32 cellular contexts compared by ENCODE assay signal in the genomic region with DNA sequence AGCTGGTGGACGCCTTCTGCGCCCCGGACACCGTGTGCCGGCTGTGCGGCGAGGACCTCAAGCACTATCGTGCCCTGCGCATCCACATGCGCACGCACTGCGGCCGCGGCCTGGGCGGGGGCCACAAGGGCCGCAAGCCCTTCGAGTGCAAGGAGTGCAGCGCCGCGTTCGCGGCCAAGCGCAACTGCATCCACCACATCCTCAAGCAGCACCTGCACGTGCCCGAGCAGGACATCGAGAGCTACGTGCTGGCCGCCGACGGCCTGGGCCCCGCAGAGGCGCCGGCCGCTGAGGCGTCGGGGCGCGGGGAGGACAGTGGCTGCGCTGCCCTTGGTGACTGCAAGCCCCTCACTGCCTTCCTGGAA.
"Had no signal": no experiment of that assay in that cellular context is flagged by ENCODE, and none has a peak within 500 bp of the region (broad histone marks: within the 10 kb centered on the region; RNA-seq: fewer than 3 reads in every experiment).

No MANE protein-coding gene starts in this region.

- DNase-seq: activated B cell treated with CpG ODN at 0.5 μM for 24 hours; activated CD4-positive, alpha-beta memory T cell treated with anti-CD3 and anti-CD28 coated beads, Interleukin-2, amount 10 ng/mL, durations not matched to agents 7 days and 5 days; activated CD4-positive, alpha-beta T cell treated with anti-CD3 and anti-CD28 coated beads for 36 hours; activated CD4-positive, alpha-beta T cell treated with anti-CD3 and anti-CD28 coated beads, Interleukin-2, amount 10 ng/mL, durations not matched to agents 24 days and 14 days; activated CD4-positive, alpha-beta T cell treated with anti-CD3 and anti-CD28 coated beads, Interleukin-2, amount 50 U/mL, for 4 hours; activated CD8-positive, alpha-beta memory T cell treated with anti-CD3 and anti-CD28 coated beads, Interleukin-2, amount 50 U/mL, for 48 hours; activated gamma-delta T cell; activated naive CD4-positive, alpha-beta T cell; activated naive CD4-positive, alpha-beta T cell treated with anti-CD3 and anti-CD28 coated beads, Interleukin-2, amount 10 ng/mL, durations not matched to agents 7 days and 5 days; activated T-cell treated with anti-CD3 and anti-CD28 coated beads for 4 hours; activated T-cell treated with anti-CD3 and anti-CD28 coated beads, Interleukin-2, amount 50 U/mL, for 24 hours; activated T-cell treated with anti-CD3 and anti-CD28 coated beads, Interleukin-2, amount 50 U/mL, for 72 hours; adrenal gland; amygdala; aorta; body of pancreas; caudate nucleus; colonic mucosa; effector CD8-positive, alpha-beta T cell; esophagus squamous epithelium; foreskin melanocyte; T-helper 1 cell; T-helper 17 cell; T1000; WERI-Rb-1 had no signal

- H3K27me3 ChIP-seq: adrenal gland, body of pancreas, colonic mucosa, esophagus squamous epithelium, gastroesophageal sphincter had no signal

- FAIRE-seq: endometrium, endothelial cell of umbilical vein had no signal

- ATAC-seq: activated CD4-positive, alpha-beta T cell treated with anti-CD3 and anti-CD28 coated beads for 36 hours; activated CD4-positive, CD25-positive, alpha-beta regulatory T cell treated with anti-CD3 and anti-CD28 coated beads, Interleukin-2, amount 50 U/mL, for 24 hours; activated naive CD4-positive, alpha-beta T cell treated with anti-CD3 and anti-CD28 coated beads, Interleukin-2, amount 50 U/mL, for 72 hours; activated T-cell treated with anti-CD3 and anti-CD28 coated beads, Interleukin-2, amount 50 U/mL, for 72 hours; body of pancreas; gastroesophageal sphincter; T-helper 17 cell had no signal

- H3K4me3 ChIP-seq: adrenal gland, body of pancreas, colonic mucosa, esophagus squamous epithelium, gastroesophageal sphincter had no signal

- H3K27ac ChIP-seq: adrenal gland, body of pancreas, colonic mucosa, epithelial cell of prostate, esophagus squamous epithelium, gastroesophageal sphincter, WERI-Rb-1 had no signal

- H3K27me3 Mint-ChIP-seq: activated B cell treated with CpG ODN at 0.5 μM for 24 hours; activated CD4-positive, alpha-beta memory T cell treated with anti-CD3 and anti-CD28 coated beads, Interleukin-2, amount 10 ng/mL, durations not matched to agents 7 days and 5 days; activated CD4-positive, alpha-beta T cell treated with anti-CD3 and anti-CD28 coated beads for 36 hours; activated CD4-positive, alpha-beta T cell treated with anti-CD3 and anti-CD28 coated beads, Interleukin-2, amount 10 ng/mL, durations not matched to agents 24 days and 14 days; activated naive CD4-positive, alpha-beta T cell treated with anti-CD3 and anti-CD28 coated beads, Interleukin-2, amount 10 ng/mL, durations not matched to agents 7 days and 5 days; activated T-cell treated with anti-CD3 and anti-CD28 coated beads, Interleukin-2, amount 50 U/mL, for 24 hours; T-helper 17 cell had no signal

- H3K9me3 ChIP-seq: adrenal gland, body of pancreas, colonic mucosa, esophagus squamous epithelium, gastroesophageal sphincter had no signal

- H3K27ac Mint-ChIP-seq: activated B cell treated with CpG ODN at 0.5 μM for 24 hours; activated CD4-positive, alpha-beta memory T cell treated with anti-CD3 and anti-CD28 coated beads, Interleukin-2, amount 10 ng/mL, durations not matched to agents 7 days and 5 days; activated CD4-positive, alpha-beta T cell treated with anti-CD3 and anti-CD28 coated beads for 36 hours; activated CD4-positive, alpha-beta T cell treated with anti-CD3 and anti-CD28 coated beads, Interleukin-2, amount 10 ng/mL, durations not matched to agents 24 days and 14 days; activated naive CD4-positive, alpha-beta T cell treated with anti-CD3 and anti-CD28 coated beads, Interleukin-2, amount 10 ng/mL, durations not matched to agents 7 days and 5 days; activated T-cell treated with anti-CD3 and anti-CD28 coated beads, Interleukin-2, amount 50 U/mL, for 24 hours; activated T-cell treated with anti-CD3 and anti-CD28 coated beads, Interleukin-2, amount 50 U/mL, for 72 hours; T-helper 17 cell; T-helper 2 cell treated with Interferon-gamma antibody and Interleukin-4, amounts not matched to agents 5 μg/mL and 100 μg/mL, for 36 hours had no signal

- H3K4me3 Mint-ChIP-seq: activated B cell treated with CpG ODN at 0.5 μM for 24 hours; activated CD4-positive, alpha-beta memory T cell treated with anti-CD3 and anti-CD28 coated beads, Interleukin-2, amount 10 ng/mL, durations not matched to agents 7 days and 5 days; activated CD4-positive, alpha-beta T cell treated with anti-CD3 and anti-CD28 coated beads for 36 hours; activated CD4-positive, alpha-beta T cell treated with anti-CD3 and anti-CD28 coated beads, Interleukin-2, amount 10 ng/mL, durations not matched to agents 24 days and 14 days; activated naive CD4-positive, alpha-beta T cell treated with anti-CD3 and anti-CD28 coated beads, Interleukin-2, amount 10 ng/mL, durations not matched to agents 7 days and 5 days; activated T-cell treated with anti-CD3 and anti-CD28 coated beads, Interleukin-2, amount 50 U/mL, for 24 hours; activated T-cell treated with anti-CD3 and anti-CD28 coated beads, Interleukin-2, amount 50 U/mL, for 72 hours; T-helper 17 cell; T-helper 2 cell treated with Interferon-gamma antibody and Interleukin-4, amounts not matched to agents 5 μg/mL and 100 μg/mL, for 36 hours had no signal

- H3K9me3 Mint-ChIP-seq: activated B cell treated with CpG ODN at 0.5 μM for 24 hours; activated CD4-positive, alpha-beta memory T cell treated with anti-CD3 and anti-CD28 coated beads, Interleukin-2, amount 10 ng/mL, durations not matched to agents 7 days and 5 days; activated CD4-positive, alpha-beta T cell treated with anti-CD3 and anti-CD28 coated beads, Interleukin-2, amount 10 ng/mL, durations not matched to agents 24 days and 14 days; activated naive CD4-positive, alpha-beta T cell treated with anti-CD3 and anti-CD28 coated beads, Interleukin-2, amount 10 ng/mL, durations not matched to agents 7 days and 5 days; activated naive CD4-positive, alpha-beta T cell treated with anti-CD3 and anti-CD28 coated beads, Interleukin-2, amount 50 U/mL, for 72 hours; activated T-cell treated with anti-CD3 and anti-CD28 coated beads, Interleukin-2, amount 50 U/mL, for 24 hours; activated T-cell treated with anti-CD3 and anti-CD28 coated beads, Interleukin-2, amount 50 U/mL, for 72 hours; T-helper 2 cell treated with Interferon-gamma antibody and Interleukin-4, amounts not matched to agents 5 μg/mL and 100 μg/mL, for 36 hours had no signal

- H3K4me1 ChIP-seq: adrenal gland, colonic mucosa had no signal
